Comparison of ENCODE assay signal across 28 cellular contexts in the genomic region with DNA sequence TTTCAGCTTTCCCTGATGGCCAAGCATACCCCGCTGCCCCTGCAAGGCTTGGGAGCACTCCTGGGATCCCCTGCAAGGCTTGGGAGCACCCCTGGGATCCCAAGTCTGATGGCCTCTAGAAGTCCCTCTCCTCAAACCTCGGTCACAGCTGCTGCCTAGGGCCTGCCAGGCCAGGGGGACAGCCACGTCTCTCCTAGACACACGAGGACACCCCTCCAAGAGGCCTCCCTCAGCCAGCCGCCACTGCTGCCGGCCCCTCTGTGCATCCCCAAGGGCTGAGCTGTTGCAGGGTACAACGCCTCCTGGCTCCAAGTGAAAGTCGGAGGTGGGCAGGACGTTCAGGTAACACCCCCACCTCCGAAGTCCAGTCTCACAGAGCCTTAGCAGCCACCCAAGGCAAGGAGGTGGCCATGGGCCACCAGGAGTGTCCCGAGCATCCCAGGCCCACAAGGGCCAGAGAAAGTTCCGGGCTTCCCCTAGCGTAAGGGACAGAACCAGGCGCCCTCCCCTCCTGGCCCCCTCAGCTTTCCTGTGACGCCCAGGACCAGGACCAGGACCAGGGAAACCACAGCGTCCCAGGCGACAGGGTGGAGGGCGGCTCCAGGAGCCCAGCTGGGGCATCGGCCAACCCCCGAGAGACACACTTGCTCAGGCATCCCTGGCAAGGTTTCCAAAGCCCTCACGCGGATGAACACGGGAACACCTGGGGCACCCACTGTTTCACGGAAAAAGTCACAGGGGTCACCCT. TPM values are rescaled to one million over a fixed set of nuclear protein-coding genes. Genes with fewer than 3 reads are reported as not detected.
DNase-seq lines count a peak whose midpoint lies in the region; ATAC-seq, FAIRE-seq and TF ChIP-seq lines count a peak whose summit lies in the region.
"Had no signal": no experiment of that assay in that cellular context is flagged by ENCODE, and none has a peak within 500 bp of the region (broad histone marks: within the 10 kb centered on the region; RNA-seq: fewer than 3 reads in every experiment).

No MANE protein-coding gene starts in this region.

- no peak overlapping the region for H2AFZ ChIP-seq in PC-3 (ENCODE audit: low read length)

- ATAC-seq in PC-3: no peak
- ATAC-seq in natural killer cell treated with Interleukin-12 subunit alpha and Interleukin-12 subunit beta and Interleukin-15 and Interleukin-18, amount 100 ng/mL, for 72 hours: no peak
- no peak for ATAC-seq in GM18861 (IDR thresholded peaks at IDR 0.05; ENCODE audit: unreplicated experiment)
- ATAC-seq: activated CD4-positive, alpha-beta T cell treated with anti-CD3 and anti-CD28 coated beads for 36 hours; activated CD8-positive, alpha-beta T cell treated with anti-CD3 and anti-CD28 coated beads, Interleukin-2, amount 10 ng/mL, durations not matched to agents 7 days and 5 days; naive thymus-derived CD4-positive, alpha-beta T cell; psoas muscle had no signal

- H3K9ac ChIP-seq in PC-3 (ENCODE audit: low read length): peak overlapping the region; percentile 62
- no peak overlapping the region for H3K9ac ChIP-seq in endodermal cell (ENCODE audit: extremely low read depth, low read length, poor library complexity, severe bottlenecking)

- H3K36me3 Mint-ChIP-seq in MCF 10A (ENCODE audit: insufficient read depth, unreplicated experiment) (no peaks in the 10 kb centered on the region), endodermal cell (ENCODE audit: low read depth) (no peaks in the 10 kb centered on the region)
- no peaks in the 10 kb centered on the region for H3K36me3 Mint-ChIP-seq in natural killer cell treated with Interleukin-12 subunit alpha and Interleukin-12 subunit beta and Interleukin-15 and Interleukin-18, amount 100 ng/mL, for 72 hours

- H3K4me3 ChIP-seq in breast epithelium (no peak overlapping the region), PC-3 (ENCODE audit: low read length) (no peak overlapping the region), endodermal cell (ENCODE audit: low read length) (no peak overlapping the region), small intestine (ENCODE audit: low read depth in 1 of 2, low read length in 2 of 2) (no peak overlapping the region)
- H3K4me3 ChIP-seq: psoas muscle, SJCRH30, upper lobe of right lung had no signal

- H3K27me3 Mint-ChIP-seq in MCF 10A (ENCODE audit: insufficient read depth, unreplicated experiment) (peaks cover 9% of the 10 kb centered on the region), endodermal cell (ENCODE audit: insufficient read depth) (peaks cover 2% of the 10 kb centered on the region)
- H3K27me3 Mint-ChIP-seq in natural killer cell treated with Interleukin-12 subunit alpha and Interleukin-12 subunit beta and Interleukin-15 and Interleukin-18, amount 100 ng/mL, for 72 hours: no peaks in the 10 kb centered on the region
- H3K27me3 Mint-ChIP-seq: activated CD4-positive, alpha-beta T cell treated with anti-CD3 and anti-CD28 coated beads for 36 hours had no signal

- H3K4me2 ChIP-seq in PC-3 (ENCODE audit: low read length): peak overlapping the region; percentile 77

- no peak for TF ChIP-seq CTCF in breast epithelium (IDR thresholded peaks at IDR 0.05)
- TF ChIP-seq CTCF in MCF 10A (IDR thresholded peaks at IDR 0.05; ENCODE audit: unreplicated experiment): no peak
- TF ChIP-seq CTCF in PC-3 (conservative IDR thresholded peaks at IDR 0.05; ENCODE audit: low read depth, low read length): no peak
- TF ChIP-seq CTCF in endodermal cell (conservative IDR thresholded peaks at IDR 0.05): no peak
- no peak for TF ChIP-seq CTCF in GM10248 (IDR thresholded peaks at IDR 0.05; ENCODE audit: control extremely low read depth, extremely low read depth, low read depth, missing control alignments)

- H3K4me1 Mint-ChIP-seq in MCF 10A (ENCODE audit: insufficient read depth, unreplicated experiment) (no peaks in the 10 kb centered on the region), endodermal cell (peaks cover 23% of the 10 kb centered on the region)
- H3K4me1 Mint-ChIP-seq in natural killer cell treated with Interleukin-12 subunit alpha and Interleukin-12 subunit beta and Interleukin-15 and Interleukin-18, amount 100 ng/mL, for 72 hours (ENCODE audit: low read depth in 2 of 2): no peaks in the 10 kb centered on the region
- H3K4me1 Mint-ChIP-seq: activated CD4-positive, alpha-beta T cell treated with anti-CD3 and anti-CD28 coated beads for 36 hours had no signal

- H3K4me3 Mint-ChIP-seq in MCF 10A (ENCODE audit: unreplicated experiment) (no peak overlapping the region), endodermal cell (no peak overlapping the region)
- no peak overlapping the region for H3K4me3 Mint-ChIP-seq in natural killer cell treated with Interleukin-12 subunit alpha and Interleukin-12 subunit beta and Interleukin-15 and Interleukin-18, amount 100 ng/mL, for 72 hours
- H3K4me3 Mint-ChIP-seq: activated CD4-positive, alpha-beta T cell treated with anti-CD3 and anti-CD28 coated beads for 36 hours; activated CD8-positive, alpha-beta T cell treated with anti-CD3 and anti-CD28 coated beads, Interleukin-2, amount 10 ng/mL, durations not matched to agents 7 days and 5 days; naive thymus-derived CD4-positive, alpha-beta T cell had no signal

- POLR2A ChIA-PET in MCF 10A (lab: Yijun Ruan, JAX): no interaction called here
- POLR2A ChIA-PET in PC-3 (lab: Charles Lee; ENCODE audit: unreplicated experiment): interaction anchor here (0.6 kb wide), 1 partner anchor 32 kb away, joined by 5 read pairs; no protein-coding TSS in a partner anchor
- POLR2A ChIA-PET in GM10248 (lab: Yijun Ruan, JAX): interaction anchor here (0.6 kb wide), 1 partner anchor 608 kb away, joined by 3 read pairs; no protein-coding TSS in a partner anchor

- no peaks in the 10 kb centered on the region for H3K9me2 ChIP-seq in PC-3 (replicated peaks; ENCODE audit: low read length)

- no peaks in the 10 kb centered on the region for H4K20me1 ChIP-seq in PC-3 (ENCODE audit: low read length)

- CTCF ChIA-PET in MCF 10A (lab: Yijun Ruan, JAX) (interaction anchor here (0.6 to 1.0 kb wide), 2 partner anchors 16 to 32 kb away, joined by 3 to 4 read pairs; no protein-coding TSS in a partner anchor), PC-3 (lab: Charles Lee) (no interaction called here), GM10248 (lab: Yijun Ruan, JAX) (interaction anchor here (2.1 kb wide), 1 partner anchor 11 kb away, joined by 10 read pairs; no protein-coding TSS in a partner anchor)

- H3K79me2 ChIP-seq in PC-3 (ENCODE audit: low read length): no peaks in the 10 kb centered on the region

- FAIRE-seq in small intestine (lab: Jason Lieb, UNC): no peak
- FAIRE-seq: HTR-8/SVneo, RCC 7860 had no signal

- no peaks in the 10 kb centered on the region for H3F3A ChIP-seq in PC-3 (ENCODE audit: low read length, unreplicated experiment)

- 90 to 95% methylated on average over 18 to 24 of the region's 24 CpGs for WGBS in endodermal cell (ENCODE audit: insufficient coverage in 1 of 2, insufficient read length in 1 of 2), 2 experiments
- 44 to 77% (median 54%) methylated on average over 24 of the region's 24 CpGs for WGBS in small intestine, 3 donors

- no peaks in the 10 kb centered on the region for H3K36me3 ChIP-seq in breast epithelium
- H3K36me3 ChIP-seq in PC-3 (ENCODE audit: low read depth, low read length): no peaks in the 10 kb centered on the region
- H3K36me3 ChIP-seq in endodermal cell (ENCODE audit: control insufficient read depth, insufficient read depth, low read length): no peaks in the 10 kb centered on the region
- no peaks in the 10 kb centered on the region for H3K36me3 ChIP-seq in small intestine (ENCODE audit: control insufficient read depth in 2 of 2, insufficient read depth in 2 of 2, low read length in 2 of 2)
- H3K36me3 ChIP-seq: SJCRH30, upper lobe of right lung had no signal

- H3K27ac ChIP-seq in breast epithelium (peak overlapping the region; percentile 77 to 79), PC-3 (ENCODE audit: low read length) (peak overlapping the region; percentile 73), endodermal cell (ENCODE audit: low read depth, low read length) (no peak overlapping the region), small intestine (ENCODE audit: low read depth in 1 of 2, low read length in 1 of 2) (peak overlapping the region; percentile 33 to 95)
- H3K27ac ChIP-seq: psoas muscle, SJCRH30 had no signal

- H3K9me3 Mint-ChIP-seq in MCF 10A (ENCODE audit: unreplicated experiment) (peaks cover 6% of the 10 kb centered on the region), endodermal cell (peaks cover 9% of the 10 kb centered on the region)
- H3K9me3 Mint-ChIP-seq in natural killer cell treated with Interleukin-12 subunit alpha and Interleukin-12 subunit beta and Interleukin-15 and Interleukin-18, amount 100 ng/mL, for 72 hours: no peaks in the 10 kb centered on the region

- H3K4me1 ChIP-seq in breast epithelium (peaks cover 0 to 5% of the 10 kb centered on the region in 2 donors), PC-3 (ENCODE audit: insufficient read depth, low read length) (peaks cover 48% of the 10 kb centered on the region), endodermal cell (ENCODE audit: control insufficient read depth, insufficient read depth, low read length) (peaks cover 8% of the 10 kb centered on the region), small intestine (ENCODE audit: control insufficient read depth in 2 of 2, insufficient read depth in 1 of 2, low read depth in 1 of 2, low read length in 1 of 2) (peaks cover 0 to 3% of the 10 kb centered on the region in 2 donors)

- BruUV-seq in MCF 10A (replicated peaks; lab: Mats Ljungman, UMichigan) (no TSS peak), PC-3 (replicated peaks; lab: Mats Ljungman, UMichigan) (no TSS peak)

- no peak for TF ChIP-seq POLR2A in breast epithelium (IDR thresholded peaks at IDR 0.05)

- H3K27me3 ChIP-seq in breast epithelium (no peaks in the 10 kb centered on the region), PC-3 (ENCODE audit: low read length) (no peaks in the 10 kb centered on the region), endodermal cell (ENCODE audit: control insufficient read depth, insufficient read depth, low read length, poor library complexity, severe bottlenecking) (no peaks in the 10 kb centered on the region), small intestine (ENCODE audit: control insufficient read depth in 2 of 2, insufficient read depth in 2 of 2, low read length in 2 of 2) (no peaks in the 10 kb centered on the region)
- H3K27me3 ChIP-seq: SJCRH30, upper lobe of right lung had no signal

- H3K9me3 ChIP-seq in breast epithelium: no peaks in the 10 kb centered on the region
- H3K9me3 ChIP-seq in PC-3 (ENCODE audit: low read length): no peaks in the 10 kb centered on the region
- no peaks in the 10 kb centered on the region for H3K9me3 ChIP-seq in endodermal cell (ENCODE audit: control insufficient read depth, low read length)
- H3K9me3 ChIP-seq in small intestine (ENCODE audit: control insufficient read depth, low read depth): no peaks in the 10 kb centered on the region
- H3K9me3 ChIP-seq: psoas muscle, SJCRH30, upper lobe of right lung had no signal

- DNase-seq in breast epithelium (ENCODE audit: low spot score in 2 of 2): no peak
- DNase-seq in MCF 10A (ENCODE audit: unreplicated experiment): no peak
- no peak for DNase-seq in PC-3
- no peak for DNase-seq in endodermal cell
- DNase-seq in small intestine: no peak
- no peak for DNase-seq in natural killer cell treated with Interleukin-12 subunit alpha and Interleukin-12 subunit beta and Interleukin-15 and Interleukin-18, amount 100 ng/mL, for 72 hours (ENCODE audit: low spot score)
- DNase-seq in GM10248 (ENCODE audit: extremely low spot score): no peak
- DNase-seq: 8988T; activated CD4-positive, alpha-beta T cell treated with anti-CD3 and anti-CD28 coated beads for 36 hours; activated CD8-positive, alpha-beta T cell treated with anti-CD3 and anti-CD28 coated beads, Interleukin-2, amount 10 ng/mL, durations not matched to agents 7 days and 5 days; activated naive CD4-positive, alpha-beta T cell treated with anti-CD3 and anti-CD28 coated beads, Interleukin-2, amount 50 U/mL, for 16 hours; amniotic stem cell; GF-D8; GOT3; KG1; midbrain; naive thymus-derived CD4-positive, alpha-beta T cell; NCI-H1417 treated with DMSO at 0.1 percent for 48 hours; nucleus accumbens; SJCRH30; stimulated activated CD4-positive, alpha-beta T cell treated with anti-CD3 and anti-CD28 coated beads, Interleukin-4, amount 100 ng/mL, for 24 hours; SW 1271; T-helper 9 cell; upper lobe of right lung had no signal

- H3K27ac Mint-ChIP-seq in MCF 10A (ENCODE audit: low read depth, unreplicated experiment): no peak overlapping the region
- peak overlapping the region; percentile 68 for H3K27ac Mint-ChIP-seq in endodermal cell
- H3K27ac Mint-ChIP-seq in natural killer cell treated with Interleukin-12 subunit alpha and Interleukin-12 subunit beta and Interleukin-15 and Interleukin-18, amount 100 ng/mL, for 72 hours: no peak overlapping the region
- H3K27ac Mint-ChIP-seq: activated CD4-positive, alpha-beta T cell treated with anti-CD3 and anti-CD28 coated beads for 36 hours; activated CD8-positive, alpha-beta T cell treated with anti-CD3 and anti-CD28 coated beads, Interleukin-2, amount 10 ng/mL, durations not matched to agents 7 days and 5 days; naive thymus-derived CD4-positive, alpha-beta T cell had no signal

- intact Hi-C loops in breast epithelium (cut with DNase I; ENCODE audit: low total_unique reads): no loop called here
- intact Hi-C loops in MCF 10A (cut with micrococcal nuclease): no loop called here
- intact Hi-C loops in PC-3 (cut with micrococcal nuclease): no loop called here

RNA-seq across cellular contexts. Expression of gene SLC12A7, which starts 17.3 kb away (rescaled TPM):
- total RNA-seq in breast epithelium (10 to 100 TPM; 21.4 to 31.5 (median 25.0) TPM), MCF 10A (2022) (6.3 and 8.1 TPM in 2 replicates), PC-3 (2014; rRNA removed) (48.2 and 58.3 TPM in 2 replicates), endodermal cell (10 to 100 TPM; 58.9 to 61.6 TPM)
- 45.1 TPM for polyA plus RNA-seq in endodermal cell (2013, experiment 1 of 2)
- polyA plus RNA-seq in endodermal cell (2013, experiment 2 of 2): 40.0 TPM
- 10 to 100 TPM; 32.7 to 49.2 (median 39.8) TPM for polyA plus RNA-seq in small intestine
- 10 to 100 TPM; 13.5 to 21.9 TPM for total RNA-seq in natural killer cell treated with Interleukin-12 subunit alpha and Interleukin-12 subunit beta and Interleukin-15 and Interleukin-18, amount 100 ng/mL, for 72 hours
